ENCODE assay signal across 1 cellular context in the genomic region with DNA sequence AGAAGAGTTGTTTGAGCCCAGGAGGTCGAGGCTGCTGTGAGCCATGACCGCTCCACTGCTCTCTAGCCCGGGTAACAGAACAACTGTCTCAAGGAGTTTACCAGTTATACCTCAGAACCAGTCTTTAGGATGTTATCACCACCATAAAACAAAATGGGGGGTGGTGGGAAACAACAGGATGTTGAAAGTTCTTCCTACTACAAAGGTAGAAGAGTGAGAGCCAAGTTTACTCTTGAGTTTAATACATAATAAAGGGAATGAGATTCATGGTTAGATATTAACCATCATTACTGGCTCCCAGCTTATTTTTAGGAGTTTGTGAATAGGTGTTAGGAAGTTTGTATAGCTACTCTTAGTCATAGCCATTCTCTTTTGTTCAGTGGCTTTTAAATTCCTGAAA.
TF ChIP-seq lines count a peak whose summit lies in the region.

No MANE protein-coding gene starts in this region.

TF ChIP-seq in IMR-90, 13 proteins besides CTCF, POLR2A, EP300 and RAD21 (continued from another document):
- TF ChIP-seq, protein P1, sequence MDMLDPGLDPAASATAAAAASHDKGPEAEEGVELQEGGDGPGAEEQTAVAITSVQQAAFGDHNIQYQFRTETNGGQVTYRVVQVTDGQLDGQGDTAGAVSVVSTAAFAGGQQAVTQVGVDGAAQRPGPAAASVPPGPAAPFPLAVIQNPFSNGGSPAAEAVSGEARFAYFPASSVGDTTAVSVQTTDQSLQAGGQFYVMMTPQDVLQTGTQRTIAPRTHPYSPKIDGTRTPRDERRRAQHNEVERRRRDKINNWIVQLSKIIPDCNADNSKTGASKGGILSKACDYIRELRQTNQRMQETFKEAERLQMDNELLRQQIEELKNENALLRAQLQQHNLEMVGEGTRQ (IDR thresholded peaks at IDR 0.05; ENCODE audit: low read depth, low read length) = no peak
- TF ChIP-seq MAZ (IDR thresholded peaks at IDR 0.05; ENCODE audit: borderline replicate concordance, low read depth, low read length) = no peak
- TF ChIP-seq RCOR1 (IDR thresholded peaks at IDR 0.05; ENCODE audit: insufficient replicate concordance, low read length) = no peak
- TF ChIP-seq FOS (IDR thresholded peaks at IDR 0.05; ENCODE audit: low read depth, low read length) = no peak
